In the genomic region with DNA sequence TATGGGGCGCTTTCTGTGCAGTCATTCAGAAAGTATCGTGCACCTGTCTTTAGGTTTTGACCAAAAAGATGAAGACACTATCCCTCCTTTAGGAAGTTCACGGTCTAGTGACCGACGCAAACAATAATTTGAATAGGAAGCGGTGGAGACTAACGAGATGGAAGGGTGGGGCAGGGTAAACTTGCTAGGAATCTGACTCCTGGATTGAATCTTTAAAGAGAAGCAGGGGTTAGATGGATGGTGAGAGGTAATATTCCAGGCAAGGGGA, we compare ENCODE assay signal across 8 cellular contexts. TPM values are rescaled to one million over a fixed set of nuclear protein-coding genes. Genes with fewer than 3 reads are reported as not detected.
DNase-seq lines count a peak whose midpoint lies in the region; ATAC-seq and TF ChIP-seq lines count a peak whose summit lies in the region.

No MANE protein-coding gene starts in this region.

- H3K4me1 ChIP-seq in CD4-positive, alpha-beta memory T cell (ENCODE audit: insufficient read depth, low read length): peaks cover 41% of the 10 kb centered on the region
- peaks cover 21% of the 10 kb centered on the region for H3K4me1 ChIP-seq in testis

- H3K9me3 ChIP-seq in CD4-positive, alpha-beta memory T cell (ENCODE audit: control insufficient read depth in 1 of 2, low read length in 2 of 2): no peaks in the 10 kb centered on the region
- H3K9me3 ChIP-seq in testis: no peaks in the 10 kb centered on the region

- peak overlapping the region; percentile 45 to 64 for H3K4me3 ChIP-seq in CD4-positive, alpha-beta memory T cell (ENCODE audit: low read length in 2 of 2)
- H3K4me3 ChIP-seq in testis: peak overlapping the region; percentile 51 to 100

- peaks cover 0 to 23% of the 10 kb centered on the region in 2 donors for H3K36me3 Mint-ChIP-seq in CD4-positive, alpha-beta memory T cell
- H3K36me3 Mint-ChIP-seq in activated B cell treated with CpG ODN at 0.5 μM for 24 hours (ENCODE audit: low read depth): peaks cover 24% of the 10 kb centered on the region
- no peaks in the 10 kb centered on the region for H3K36me3 Mint-ChIP-seq in immature natural killer cell

- TF ChIP-seq CTCF in activated B cell treated with CpG ODN at 0.5 μM for 24 hours (IDR thresholded peaks at IDR 0.05) (no peak), testis (IDR thresholded peaks at IDR 0.05) (no peak)

- DNase-seq in CD4-positive, alpha-beta memory T cell: peak in 1 of 5 donors; percentile 7
- DNase-seq in activated B cell treated with CpG ODN at 0.5 μM for 24 hours: no peak
- DNase-seq in immature natural killer cell: no peak
- DNase-seq in testis: no peak
- DNase-seq in HK-2 (ENCODE audit: unreplicated experiment): no peak
- no peak for DNase-seq in left lobe of liver (ENCODE audit: low spot score)

- H3K9me3 Mint-ChIP-seq in CD4-positive, alpha-beta memory T cell: no peaks in the 10 kb centered on the region
- no peaks in the 10 kb centered on the region for H3K9me3 Mint-ChIP-seq in activated B cell treated with CpG ODN at 0.5 μM for 24 hours
- H3K9me3 Mint-ChIP-seq in immature natural killer cell: no peaks in the 10 kb centered on the region

- TF ChIP-seq POLR2A in testis (IDR thresholded peaks at IDR 0.05): no peak

- intact Hi-C loops in CD4-positive, alpha-beta memory T cell (cut with micrococcal nuclease): loop anchor here (5.0 kb wide), 1 partner anchor 68 kb away; no protein-coding TSS in a partner anchor
- intact Hi-C loops in activated B cell treated with CpG ODN at 0.5 μM for 24 hours (cut with micrococcal nuclease) (loop anchor here (2.0 to 10.0 kb wide), 7 partner anchors 16 to 1318 kb away; a partner anchor contains a TSS), testis (cut with DNase I; ENCODE audit: low total_unique reads) (no loop called here)

- ATAC-seq in HG02852 (IDR thresholded peaks at IDR 0.05; ENCODE audit: unreplicated experiment): peak; percentile 13
- peak; percentile 4 for ATAC-seq in activated B cell treated with CpG ODN at 0.5 μM for 24 hours (ENCODE audit: low read depth)
- ATAC-seq in GM18867 (IDR thresholded peaks at IDR 0.05; ENCODE audit: unreplicated experiment): no peak
- no peak for ATAC-seq in left lobe of liver

- H3K27me3 ChIP-seq in CD4-positive, alpha-beta memory T cell (ENCODE audit: insufficient read depth, low read length): no peaks in the 10 kb centered on the region
- no peaks in the 10 kb centered on the region for H3K27me3 ChIP-seq in testis

- POLR2A ChIA-PET in CD4-positive, alpha-beta memory T cell (lab: Charles Lee; ENCODE audit: partially characterized antibody): interaction anchor here (1.3 to 3.0 kb wide), 2 partner anchors 12 to 41 kb away, joined by 3 to 47 read pairs; a partner anchor contains a TSS
- POLR2A ChIA-PET in activated B cell treated with CpG ODN at 0.5 μM for 24 hours (lab: Charles Lee): interaction anchor here (5.4 kb wide), 1 partner anchor 13 kb away, joined by 56 read pairs; a partner anchor contains a TSS

- H3K27me3 Mint-ChIP-seq in CD4-positive, alpha-beta memory T cell: no peaks in the 10 kb centered on the region
- no peaks in the 10 kb centered on the region for H3K27me3 Mint-ChIP-seq in activated B cell treated with CpG ODN at 0.5 μM for 24 hours
- peaks cover 10 to 16% (median 13%) of the 10 kb centered on the region in 3 donors for H3K27me3 Mint-ChIP-seq in immature natural killer cell (ENCODE audit: low read depth in 3 of 3)

- peak overlapping the region; percentile 89 to 99 (median 98) for H3K27ac Mint-ChIP-seq in CD4-positive, alpha-beta memory T cell
- peak overlapping the region; percentile 99 for H3K27ac Mint-ChIP-seq in activated B cell treated with CpG ODN at 0.5 μM for 24 hours
- H3K27ac Mint-ChIP-seq in immature natural killer cell: peak overlapping the region; percentile 94 to 100 (median 98)

- peak overlapping the region; percentile 95 to 100 (median 99) for H3K4me3 Mint-ChIP-seq in CD4-positive, alpha-beta memory T cell
- H3K4me3 Mint-ChIP-seq in activated B cell treated with CpG ODN at 0.5 μM for 24 hours (peak overlapping the region; percentile 96), immature natural killer cell (peak overlapping the region; percentile 89 to 99 (median 92))

- H3K36me3 ChIP-seq in CD4-positive, alpha-beta memory T cell (ENCODE audit: insufficient read depth, low read length): no peaks in the 10 kb centered on the region
- H3K36me3 ChIP-seq in testis (ENCODE audit: low read depth, missing control alignments): no peaks in the 10 kb centered on the region

- CTCF ChIA-PET in CD4-positive, alpha-beta memory T cell (lab: Charles Lee; ENCODE audit: partially characterized antibody): interaction anchor here (1.5 to 2.5 kb wide), 3 partner anchors 8 to 70 kb away, joined by 6 to 21 read pairs (median 6); a partner anchor contains a TSS
- CTCF ChIA-PET in activated B cell treated with CpG ODN at 0.5 μM for 24 hours (lab: Charles Lee): no interaction called here

- 13 to 41% methylated on average over 7 of the region's 7 CpGs for WGBS in testis, 2 donors

- H3K27ac ChIP-seq in CD4-positive, alpha-beta memory T cell (ENCODE audit: low read depth, low read length): peak overlapping the region; percentile 80
- H3K27ac ChIP-seq in testis: peak overlapping the region; percentile 90 to 93

- H3K4me1 Mint-ChIP-seq in CD4-positive, alpha-beta memory T cell: peaks cover 35 to 52% (median 43%) of the 10 kb centered on the region in 4 donors
- H3K4me1 Mint-ChIP-seq in activated B cell treated with CpG ODN at 0.5 μM for 24 hours: peaks cover 50% of the 10 kb centered on the region
- peaks cover 44 to 56% of the 10 kb centered on the region in 2 donors for H3K4me1 Mint-ChIP-seq in immature natural killer cell

RNA-seq across cellular contexts. Expression of a gene that starts 0.6 kb away (rescaled TPM):
- total RNA-seq in CD4-positive, alpha-beta memory T cell: 10 to 100 TPM; 41.4 to 42.3 TPM
- polyA plus RNA-seq in CD4-positive, alpha-beta memory T cell: 10 to 100 TPM; 41.1 to 52.9 TPM
- total RNA-seq in activated B cell treated with CpG ODN at 0.5 μM for 24 hours (53.4 and 55.4 TPM in 2 replicates), testis (10 to 100 TPM; 60.7 to 62.6 TPM), left lobe of liver (28.7 TPM)
- polyA plus RNA-seq in immature natural killer cell (10 to 100 TPM; 55.7 to 58.8 (median 57.5) TPM), testis (ENCODE audit: insufficient read depth, low read depth, low replicate concordance) (107 TPM)

RNA-seq across cellular contexts. Expression of a gene that starts 12.1 kb away (rescaled TPM):
- 10 to 100 TPM; 44.3 to 50.8 TPM for total RNA-seq in CD4-positive, alpha-beta memory T cell
- polyA plus RNA-seq in CD4-positive, alpha-beta memory T cell: 10 to 100 TPM; 22.3 to 28.0 TPM
- 26.0 and 33.4 TPM in 2 replicates for total RNA-seq in activated B cell treated with CpG ODN at 0.5 μM for 24 hours
- polyA plus RNA-seq in immature natural killer cell: 10 to 100 TPM; 18.3 to 38.2 (median 23.3) TPM
- 10 to 100 TPM; 35.9 to 63.6 TPM for total RNA-seq in testis
- 19.4 TPM for polyA plus RNA-seq in testis (ENCODE audit: insufficient read depth, low read depth, low replicate concordance)
- total RNA-seq in left lobe of liver: 15.4 TPM

Comparison
In these comparisons a context has a peak if more than half of its experiments do, and no peak if none do; other contexts are left out.
1. ATAC-seq: peak in HG02852 (single experiment) and activated B cell treated with CpG ODN at 0.5 μM for 24 hours (single experiment); none in GM18867 (single experiment) and left lobe of liver (single experiment).
2. Peak in every context shown above with its lines, with median percentiles within 50 percentile points of each other: H3K27ac Mint-ChIP-seq and H3K4me3 Mint-ChIP-seq.